ENCODE assay signal across 8 cellular contexts in genomic region chr6:146601352-146601751, GRCh38. TPM values are rescaled to one million over a fixed set of nuclear protein-coding genes. Genes with fewer than 3 reads are reported as not detected.
"Had no signal": no experiment of that assay in that cellular context is flagged by ENCODE, and none has a peak within 500 bp of the region (broad histone marks: within the 10 kb centered on the region; RNA-seq: fewer than 3 reads in every experiment).

No MANE protein-coding gene starts in this region.

- H3K4me2 ChIP-seq: GM23338 had no signal

- H2AFZ ChIP-seq: GM23338 had no signal

- ATAC-seq: GM23338 had no signal

- H3K4me3 ChIP-seq: GM23338 had no signal

- DNase-seq: H9, HCEC 1CT, IMR-90 had no signal

- FAIRE-seq: H1, H54, HTR-8/SVneo had no signal

RNA-seq across cellular contexts. Expression of gene ADGB, which starts 2.6 kb away (rescaled TPM):
- total RNA-seq: GM23338, H1, H9, HT-29, IMR-90 had no signal
- polyA plus RNA-seq: GM23338, H1, IMR-90 had no signal
